ENCODE assay signal across 20 cellular contexts in the genomic region with DNA sequence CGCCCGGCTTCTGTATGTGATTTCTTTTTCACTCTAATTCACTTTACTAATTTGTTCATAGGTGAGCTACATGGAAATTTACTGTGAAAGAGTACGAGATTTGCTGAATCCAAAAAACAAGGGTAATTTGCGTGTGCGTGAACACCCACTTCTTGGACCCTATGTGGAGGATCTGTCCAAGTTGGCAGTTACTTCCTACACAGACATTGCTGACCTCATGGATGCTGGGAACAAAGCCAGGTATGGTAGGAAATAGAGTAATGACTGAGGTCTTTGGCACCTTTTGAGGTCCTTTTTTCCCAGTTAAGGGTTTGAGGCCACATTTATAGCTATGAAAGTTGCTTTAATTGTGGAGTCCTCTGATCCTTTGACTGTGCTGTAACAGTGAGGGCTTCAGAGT. TPM values are rescaled to one million over a fixed set of nuclear protein-coding genes. Genes with fewer than 3 reads are reported as not detected.
A peak's percentile ranks its signal among the peaks of the same experiment; 100 is the strongest.
DNase-seq lines count a peak whose midpoint lies in the region; ATAC-seq and TF ChIP-seq lines count a peak whose summit lies in the region.
"Had no signal": no experiment of that assay in that cellular context is flagged by ENCODE, and none has a peak within 500 bp of the region (broad histone marks: within the 10 kb centered on the region; RNA-seq: fewer than 3 reads in every experiment).

No MANE protein-coding gene starts in this region.

- peak overlapping the region; percentile 18 for H3K27ac Mint-ChIP-seq in endothelial cell (ENCODE audit: unreplicated experiment)
- H3K27ac Mint-ChIP-seq: activated naive CD4-positive, alpha-beta T cell treated with anti-CD3 and anti-CD28 coated beads, Interleukin-2, amount 10 ng/mL, durations not matched to agents 7 days and 5 days; CD4-positive, alpha-beta T cell; memory B cell had no signal

- H3K36me3 ChIP-seq in GM23248 (ENCODE audit: low read depth) (peaks cover 51% of the 10 kb centered on the region), SJCRH30 (peaks cover 44% of the 10 kb centered on the region)

- in situ Hi-C loops in GM23248 (cut with MboI), result no loop called here

- no peak overlapping the region for H2AFZ ChIP-seq in GM23248

- H3F3A ChIP-seq in GM23248 (ENCODE audit: insufficient read depth), result no peaks in the 10 kb centered on the region

- H4K20me1 ChIP-seq in GM23248 (ENCODE audit: insufficient read depth), result no peaks in the 10 kb centered on the region

- WGBS in GM23248 (ENCODE audit: low coverage in 1 of 2, low lambda C conversion rate in 2 of 2, missing lambda C conversion rate in 2 of 2), 2 experiments, result 77 to 82% methylated on average over 5 of the region's 5 CpGs

- H3K9me2 ChIP-seq in GM23248 (ENCODE audit: insufficient read depth), result no peaks in the 10 kb centered on the region

- H3K36me3 Mint-ChIP-seq in endothelial cell (ENCODE audit: low read depth, unreplicated experiment), result peaks cover 38% of the 10 kb centered on the region

- peaks cover 70% of the 10 kb centered on the region for H3K79me2 ChIP-seq in GM23248 (ENCODE audit: insufficient read depth)

- H3K4me1 Mint-ChIP-seq in endothelial cell (ENCODE audit: unreplicated experiment), result peaks cover 6% of the 10 kb centered on the region
- H3K4me1 Mint-ChIP-seq: stimulated activated naive CD8-positive, alpha-beta T cell treated with anti-CD3 and anti-CD28 coated beads, Interleukin-15, amount 100 ng/mL, for 72 hours had no signal

- H3K4me3 ChIP-seq in GM23248, result no peak overlapping the region
- H3K4me3 ChIP-seq in SJCRH30, result no peak overlapping the region
- H3K4me3 ChIP-seq: tibial nerve had no signal

- H3K9ac ChIP-seq in GM23248, result no peak overlapping the region

- H3K9me3 ChIP-seq in GM23248 (ENCODE audit: low read depth), result no peaks in the 10 kb centered on the region
- H3K9me3 ChIP-seq in SJCRH30 (replicated peaks), result no peaks in the 10 kb centered on the region
- H3K9me3 ChIP-seq: tibial nerve had no signal

- H3K27me3 ChIP-seq in GM23248 (replicated peaks; ENCODE audit: insufficient read depth) (no peaks in the 10 kb centered on the region), SJCRH30 (no peaks in the 10 kb centered on the region)
- H3K27me3 ChIP-seq: tibial nerve had no signal

- H3K27me3 Mint-ChIP-seq in endothelial cell (ENCODE audit: unreplicated experiment), result no peaks in the 10 kb centered on the region
- H3K27me3 Mint-ChIP-seq: activated naive CD4-positive, alpha-beta T cell treated with anti-CD3 and anti-CD28 coated beads, Interleukin-2, amount 10 ng/mL, durations not matched to agents 7 days and 5 days; CD4-positive, alpha-beta T cell; memory B cell; stimulated activated naive CD8-positive, alpha-beta T cell treated with anti-CD3 and anti-CD28 coated beads, Interleukin-15, amount 100 ng/mL, for 72 hours had no signal

- no peak overlapping the region for H3K4me2 ChIP-seq in GM23248 (ENCODE audit: unreplicated experiment)

- TF ChIP-seq CTCF in endothelial cell (IDR thresholded peaks at IDR 0.05; ENCODE audit: unreplicated experiment), result no peak

- peaks cover 3% of the 10 kb centered on the region; the same call in 1 of the 2 replicates for H3K4me1 ChIP-seq in GM23248 (ENCODE audit: insufficient read depth)
- no peaks in the 10 kb centered on the region for H3K4me1 ChIP-seq in SJCRH30
- H3K4me1 ChIP-seq: tibial nerve had no signal

- peak; percentile 55 for DNase-seq in GM23248
- DNase-seq in NCI-H446 treated with DMSO at 0.1 percent for 48 hours (lab: John Stamatoyannopoulos, UW), result peak; percentile 65
- DNase-seq in endothelial cell (ENCODE audit: low spot score), result no peak
- peak; percentile 29 for DNase-seq in iris pigment epithelial cell (ENCODE audit: low read depth)
- no peak for DNase-seq in SJCRH30
- DNase-seq: activated CD4-positive, alpha-beta T cell treated with anti-CD3 and anti-CD28 coated beads for 48 hours; activated naive CD4-positive, alpha-beta T cell treated with anti-CD3 and anti-CD28 coated beads, Interleukin-2, amount 10 ng/mL, durations not matched to agents 7 days and 5 days; CD4-positive, alpha-beta T cell; DMS153; foreskin melanocyte; NCI-H1105 treated with DMSO at 0.1 percent for 48 hours; NCI-H2107; NCI-H524; stimulated activated naive CD8-positive, alpha-beta T cell treated with anti-CD3 and anti-CD28 coated beads, Interleukin-15, amount 100 ng/mL, for 72 hours had no signal

- H3K27ac ChIP-seq in GM23248 (no peak overlapping the region), SJCRH30 (no peak overlapping the region)
- H3K27ac ChIP-seq: tibial nerve had no signal

- no peaks in the 10 kb centered on the region for H3K9me3 Mint-ChIP-seq in endothelial cell (ENCODE audit: unreplicated experiment)
- H3K9me3 Mint-ChIP-seq: activated naive CD4-positive, alpha-beta T cell treated with anti-CD3 and anti-CD28 coated beads, Interleukin-2, amount 10 ng/mL, durations not matched to agents 7 days and 5 days; CD4-positive, alpha-beta T cell; memory B cell; stimulated activated naive CD8-positive, alpha-beta T cell treated with anti-CD3 and anti-CD28 coated beads, Interleukin-15, amount 100 ng/mL, for 72 hours had no signal

- ATAC-seq in GM19035 (IDR thresholded peaks at IDR 0.05; ENCODE audit: unreplicated experiment), result no peak
- no peak for ATAC-seq in GM18873 (IDR thresholded peaks at IDR 0.05; ENCODE audit: low FRiP score, unreplicated experiment)
- ATAC-seq in HG03039 (IDR thresholded peaks at IDR 0.05; ENCODE audit: unreplicated experiment), result no peak
- ATAC-seq: SK-N-SH treated with all-trans-retinoic acid at 6 μM for 48 hours; stimulated activated naive CD8-positive, alpha-beta T cell treated with anti-CD3 and anti-CD28 coated beads, Interleukin-15, amount 100 ng/mL, for 72 hours had no signal

- peak overlapping the region; percentile 11 for H3K4me3 Mint-ChIP-seq in endothelial cell (ENCODE audit: unreplicated experiment)
- H3K4me3 Mint-ChIP-seq: activated naive CD4-positive, alpha-beta T cell treated with anti-CD3 and anti-CD28 coated beads, Interleukin-2, amount 10 ng/mL, durations not matched to agents 7 days and 5 days; CD4-positive, alpha-beta T cell; memory B cell; stimulated activated naive CD8-positive, alpha-beta T cell treated with anti-CD3 and anti-CD28 coated beads, Interleukin-15, amount 100 ng/mL, for 72 hours had no signal

RNA-seq across cellular contexts. Expression of a gene that starts 56.9 kb away (rescaled TPM):
- 24.8 and 25.8 TPM in 2 replicates for total RNA-seq in GM23248 (2014; rRNA removed; shearing (Covaris generic))
- polyA plus RNA-seq in GM23248 (2016; fragmentation: Nextera tagmentation; extraction: Ambion mirVana), result 14.7 and 14.8 TPM in 2 replicates
- total RNA-seq in endothelial cell (ENCODE audit: unreplicated experiment), result 111 TPM
- 47.7 and 54.8 TPM in 2 replicates for total RNA-seq in SJCRH30 (2014; rRNA removed; shearing (Covaris generic))

Comparison
In these comparisons a context has a peak if more than half of its experiments do, and no peak if none do; other contexts are left out.
1. DNase-seq: peak in GM23248 (single experiment), NCI-H446 treated with DMSO at 0.1 percent for 48 hours (single experiment) and iris pigment epithelial cell (single experiment); none in endothelial cell (single experiment) and SJCRH30 (0 of 2).